In genomic region chr17:36920032-36921000, GRCh38 we compare ENCODE assay signal across 1 cellular context.
A peak's percentile ranks its signal among the peaks of the same experiment; 100 is the strongest.
TF ChIP-seq lines count a peak whose summit lies in the region.

No MANE protein-coding gene starts in this region.

TF ChIP-seq in HCT116, 20 proteins besides CTCF, POLR2A, EP300 and RAD21:
- no peak for TF ChIP-seq EGR1 (IDR thresholded peaks at IDR 0.05; ENCODE audit: low read depth)
- peak; percentile 77; the same call in 1 of the 2 replicates for TF ChIP-seq SP1 (IDR thresholded peaks at IDR 0.05; ENCODE audit: low read depth)
- TF ChIP-seq CEBPB (IDR thresholded peaks at IDR 0.05; ENCODE audit: low read depth), result peak; percentile 43; the same call in 1 of the 2 replicates
- no peak for TF ChIP-seq ZNF274 (IDR thresholded peaks at IDR 0.05; ENCODE audit: low read depth, low read length)
- TF ChIP-seq EZH2 (IDR thresholded peaks at IDR 0.05), result no peak
- peak; percentile 63 for TF ChIP-seq JUND (IDR thresholded peaks at IDR 0.05)
- TF ChIP-seq POLR2AphosphoS5 (IDR thresholded peaks at IDR 0.05; ENCODE audit: low read depth, low read length), result peak; percentile 40; the same call in 1 of the 2 replicates
- TF ChIP-seq SRF (IDR thresholded peaks at IDR 0.05; ENCODE audit: low read depth), result no peak
- no peak for TF ChIP-seq ATF3 (IDR thresholded peaks at IDR 0.05)
- peak; percentile 81 for TF ChIP-seq FOSL1 (IDR thresholded peaks at IDR 0.05; ENCODE audit: low read depth)
TF ChIP-seq in HCT116: peak in this region for 5.
